In genomic region chr4:101345596-101346311, GRCh38 we compare ENCODE assay signal across 8 cellular contexts. TPM values are rescaled to one million over a fixed set of nuclear protein-coding genes. Genes with fewer than 3 reads are reported as not detected.
A peak's percentile ranks its signal among the peaks of the same experiment; 100 is the strongest.
DNase-seq lines count a peak whose midpoint lies in the region; ATAC-seq and TF ChIP-seq lines count a peak whose summit lies in the region.

No MANE protein-coding gene starts in this region.

- peak overlapping the region; percentile 61 for H3K4me3 ChIP-seq in thymus (ENCODE audit: low read length)

- no peak overlapping the region for H3K27ac ChIP-seq in thymus (ENCODE audit: low read depth)

- H3K4me3 Mint-ChIP-seq in activated naive CD4-positive, alpha-beta T cell treated with anti-CD3 and anti-CD28 coated beads, Interleukin-2, amount 10 ng/mL, durations not matched to agents 7 days and 5 days, result peak overlapping the region; percentile 85

- H3K36me3 Mint-ChIP-seq in activated naive CD4-positive, alpha-beta T cell treated with anti-CD3 and anti-CD28 coated beads, Interleukin-2, amount 10 ng/mL, durations not matched to agents 7 days and 5 days, result peaks cover 21% of the 10 kb centered on the region

- H3K27me3 Mint-ChIP-seq in activated naive CD4-positive, alpha-beta T cell treated with anti-CD3 and anti-CD28 coated beads, Interleukin-2, amount 10 ng/mL, durations not matched to agents 7 days and 5 days, result peaks cover 43% of the 10 kb centered on the region

- peaks cover 12% of the 10 kb centered on the region for H3K4me1 ChIP-seq in thymus (ENCODE audit: control insufficient read depth, insufficient read depth, low read length)

- DNase-seq in Caki2 (ENCODE audit: low read depth) (peak; percentile 66), RPMI8226 (peak; percentile 25), glomerular visceral epithelial cell (ENCODE audit: extremely low spot score) (peak; percentile 78), omental fat pad (ENCODE audit: low spot score) (peak; percentile 36), middle frontal gyrus (ENCODE audit: extremely low spot score, low spot score) (no peak)
- peak; percentile 74 for DNase-seq in activated naive CD4-positive, alpha-beta T cell treated with anti-CD3 and anti-CD28 coated beads, Interleukin-2, amount 10 ng/mL, durations not matched to agents 7 days and 5 days

- no peaks in the 10 kb centered on the region for H3K9me3 ChIP-seq in thymus (ENCODE audit: control insufficient read depth)

- peaks cover 33% of the 10 kb centered on the region for H3K4me1 Mint-ChIP-seq in activated naive CD4-positive, alpha-beta T cell treated with anti-CD3 and anti-CD28 coated beads, Interleukin-2, amount 10 ng/mL, durations not matched to agents 7 days and 5 days

- peak; percentile 10 for ATAC-seq in HG03354 (IDR thresholded peaks at IDR 0.05; ENCODE audit: poor library complexity, severe bottlenecking, unreplicated experiment)
- no peak for ATAC-seq in omental fat pad (ENCODE audit: low FRiP score)

- no peaks in the 10 kb centered on the region for H3K36me3 ChIP-seq in thymus (ENCODE audit: control insufficient read depth, insufficient read depth)

- H3K27ac Mint-ChIP-seq in activated naive CD4-positive, alpha-beta T cell treated with anti-CD3 and anti-CD28 coated beads, Interleukin-2, amount 10 ng/mL, durations not matched to agents 7 days and 5 days, result peak overlapping the region; percentile 96

- CTCF ChIA-PET in activated naive CD4-positive, alpha-beta T cell treated with anti-CD3 and anti-CD28 coated beads, Interleukin-2, amount 10 ng/mL, durations not matched to agents 7 days and 5 days (lab: Charles Lee), result no interaction called here

- 1% methylated on average over 45 of the region's 45 CpGs for WGBS in thymus

- no peak for TF ChIP-seq CTCF in omental fat pad (IDR thresholded peaks at IDR 0.05)

- in situ Hi-C loops in Caki2 (cut with HindIII; ENCODE audit: low pct_unique_long_range_greater_than_20kb, low sequenced_read_pairs), result no loop called here

- H3K9me3 Mint-ChIP-seq in activated naive CD4-positive, alpha-beta T cell treated with anti-CD3 and anti-CD28 coated beads, Interleukin-2, amount 10 ng/mL, durations not matched to agents 7 days and 5 days, result no peaks in the 10 kb centered on the region

- peaks cover 15% of the 10 kb centered on the region for H3K27me3 ChIP-seq in thymus (ENCODE audit: control insufficient read depth, insufficient read depth)

RNA-seq across cellular contexts. Expression of gene PPP3CA, which starts 1.6 kb away (rescaled TPM):
- 26.1 and 32.9 TPM in 2 replicates for total RNA-seq in Caki2 (2014; rRNA removed; shearing (Covaris generic); ENCODE audit: low replicate concordance)
- 10 to 100 TPM; 29.8 to 56.6 (median 35.3) TPM for total RNA-seq in omental fat pad
- 17.3 TPM for polyA plus RNA-seq in thymus
